ENCODE assay signal across 8 cellular contexts in genomic region chr2:224583033-224583432, GRCh38. TPM values are rescaled to one million over a fixed set of nuclear protein-coding genes. Genes with fewer than 3 reads are reported as not detected.
DNase-seq lines count a peak whose midpoint lies in the region; ATAC-seq, FAIRE-seq and TF ChIP-seq lines count a peak whose summit lies in the region.
"Not testable (repeated sequence)": the region's sequence is repeated elsewhere in the genome, so short reads cannot be mapped to it uniquely, and the experiment has no call there.

No MANE protein-coding gene starts in this region.

- not testable (repeated sequence) for H3K36me3 Mint-ChIP-seq in T-cell; neural crest cell (ENCODE audit: low read depth)
- H3K36me3 Mint-ChIP-seq in activated naive CD8-positive, alpha-beta T cell treated with anti-CD3 and anti-CD28 coated beads for 36 hours = peaks cover 28% of the 10 kb centered on the region
- H3K36me3 Mint-ChIP-seq in stimulated activated naive CD8-positive, alpha-beta T cell treated with anti-CD3 and anti-CD28 coated beads, Interleukin-15, Interleukin-2, amounts not matched to agents 100 ng/mL and 50 ng/mL, for 24 hours (ENCODE audit: low read depth) = peaks cover 39% of the 10 kb centered on the region

- not testable (repeated sequence) for H2BK20ac ChIP-seq in H1 (ENCODE audit: low read length)

- H4K5ac ChIP-seq in H1 (ENCODE audit: insufficient read length, low read depth, low read length) = not testable (repeated sequence)

- not testable (repeated sequence) for H3K27ac ChIP-seq in BLaER1; HUES48 (ENCODE audit: low read depth, low read length); H1 (ENCODE audit: low read depth, low read length); iPS-18a (ENCODE audit: low read length)

- not testable (repeated sequence) for FAIRE-seq in H1 (lab: Jason Lieb, UNC)

- H3K4me3 ChIP-seq in BLaER1 (peak overlapping the region; percentile 99), HUES48 (ENCODE audit: low read depth, low read length) (peak overlapping the region; percentile 96), H1 (ENCODE audit: extremely low read depth in 1 of 4, insufficient read depth in 2 of 4, low read depth in 3 of 4, low read length in 4 of 4) (peak overlapping the region in 3 of 4 experiments; percentile 95 to 99 (median 98); a peak in 3 of 8 replicates), iPS-18a (ENCODE audit: low read length) (peak overlapping the region; percentile 91)

- not testable (repeated sequence) for H2BK15ac ChIP-seq in H1 (ENCODE audit: low read length)

- 92% methylated on average over 14 of the region's 14 CpGs; no CpG with 5 or more reads in 1 of the 2 experiments for WGBS in H1 (ENCODE audit: extremely low coverage in 1 of 2, insufficient coverage in 1 of 2, insufficient read length in 1 of 2, insufficient replicate concordance in 2 of 2, low coverage in 1 of 2, low lambda C conversion rate in 2 of 2, missing lambda C conversion rate in 1 of 2), 2 experiments

- peak overlapping the region; percentile 83 for H3K4me2 ChIP-seq in BLaER1
- H3K4me2 ChIP-seq in H1 (ENCODE audit: insufficient read depth in 1 of 2, low read depth in 2 of 2, low read length in 2 of 2) = peak overlapping the region; percentile 72 to 91; a peak in 3 of 4 replicates

- not testable (repeated sequence) for ATAC-seq in T-cell (replicated peaks in 1 of 4)

- H3K36me3 ChIP-seq in BLaER1 = peaks cover 27% of the 10 kb centered on the region
- H3K36me3 ChIP-seq in HUES48 (ENCODE audit: control insufficient read depth, insufficient read depth, low read length); H1 (ENCODE audit: control insufficient read depth in 2 of 4, insufficient read depth in 4 of 4, low read length in 3 of 4); iPS-18a (ENCODE audit: control insufficient read depth, low read depth, low read length): not testable (repeated sequence)

- not testable (repeated sequence) for H3K18ac ChIP-seq in H1 (ENCODE audit: extremely low read depth, low read length)

- not testable (repeated sequence) for H2BK120ac ChIP-seq in H1 (replicated peaks; ENCODE audit: low read depth, low read length)

- H3K4me1 Mint-ChIP-seq in T-cell (peaks cover 59 to 68% (median 62%) of the 10 kb centered on the region in 3 donors), neural crest cell (peaks cover 44% of the 10 kb centered on the region)
- peaks cover 45% of the 10 kb centered on the region for H3K4me1 Mint-ChIP-seq in activated naive CD8-positive, alpha-beta T cell treated with anti-CD3 and anti-CD28 coated beads for 36 hours
- H3K4me1 Mint-ChIP-seq in stimulated activated naive CD8-positive, alpha-beta T cell treated with anti-CD3 and anti-CD28 coated beads, Interleukin-15, Interleukin-2, amounts not matched to agents 100 ng/mL and 50 ng/mL, for 24 hours (ENCODE audit: low read depth) = peaks cover 60% of the 10 kb centered on the region

- H3K27me3 ChIP-seq in BLaER1; HUES48 (ENCODE audit: control insufficient read depth, insufficient read depth, low read length); H1 (replicated peaks in 1 of 4; ENCODE audit: control insufficient read depth in 3 of 4, extremely low read depth in 1 of 4, insufficient read depth in 3 of 4, low read length in 3 of 4); iPS-18a (ENCODE audit: control insufficient read depth, insufficient read depth, low read length): not testable (repeated sequence)

- H3K9ac ChIP-seq in BLaER1 (peak overlapping the region; percentile 100), H1 (replicated peaks in 1 of 4; ENCODE audit: extremely low read depth in 1 of 4, low read depth in 3 of 4, low read length in 3 of 4) (peak overlapping the region in 1 of 4 experiments; percentile 60; a peak in 1 of 7 replicates), iPS-18a (ENCODE audit: low read length) (peak overlapping the region; percentile 85)
- not testable (repeated sequence) for H3K9ac ChIP-seq in HUES48 (ENCODE audit: low read depth, low read length)

- not testable (repeated sequence) for H2BK12ac ChIP-seq in H1 (ENCODE audit: low read depth, low read length)

- not testable (repeated sequence) for TF ChIP-seq EP300 in H1 (IDR thresholded peaks at IDR 0.05; ENCODE audit: borderline replicate concordance in 1 of 2, low read depth in 2 of 2, low read length in 2 of 2)

- CTCF ChIA-PET in T-cell (lab: Charles Lee) = not testable (repeated sequence)
- CTCF ChIA-PET in H1 (lab: Charles Lee; ENCODE audit: partially characterized antibody) = interaction anchor here (0.9 kb wide), 1 partner anchor 134 kb away, joined by 4 read pairs; no protein-coding TSS in a partner anchor

- not testable (repeated sequence) for H3K4ac ChIP-seq in H1 (replicated peaks; ENCODE audit: insufficient read length, low read depth, low read length)

- not testable (repeated sequence) for H3K56ac ChIP-seq in H1 (replicated peaks; ENCODE audit: insufficient read length, low read depth, low read length)

- peaks cover 33 to 67% of the 10 kb centered on the region in 2 experiments for H3K79me2 ChIP-seq in H1 (ENCODE audit: control insufficient read depth in 1 of 2, insufficient read depth in 2 of 2, low read length in 2 of 2)

- DNase-seq in T-cell; activated naive CD8-positive, alpha-beta T cell treated with anti-CD3 and anti-CD28 coated beads for 36 hours; H1 (ENCODE audit: low read depth in 1 of 2, low spot score in 2 of 2); neural crest cell (ENCODE audit: low read depth, low spot score): not testable (repeated sequence)

- not testable (repeated sequence) for H3K27ac Mint-ChIP-seq in T-cell; activated naive CD8-positive, alpha-beta T cell treated with anti-CD3 and anti-CD28 coated beads for 36 hours; neural crest cell (ENCODE audit: unreplicated experiment)
- peak overlapping the region; percentile 31 for H3K27ac Mint-ChIP-seq in stimulated activated naive CD8-positive, alpha-beta T cell treated with anti-CD3 and anti-CD28 coated beads, Interleukin-15, Interleukin-2, amounts not matched to agents 100 ng/mL and 50 ng/mL, for 24 hours

- H3K27me3 Mint-ChIP-seq in T-cell; activated naive CD8-positive, alpha-beta T cell treated with anti-CD3 and anti-CD28 coated beads for 36 hours; neural crest cell (ENCODE audit: low read depth); stimulated activated naive CD8-positive, alpha-beta T cell treated with anti-CD3 and anti-CD28 coated beads, Interleukin-15, Interleukin-2, amounts not matched to agents 100 ng/mL and 50 ng/mL, for 24 hours: not testable (repeated sequence)

- POLR2A ChIA-PET in T-cell (lab: Charles Lee) = interaction anchor here (0.6 to 1.5 kb wide), 2 partner anchors 47 to 48 kb away, joined by 3 to 4 read pairs; no protein-coding TSS in a partner anchor
- POLR2A ChIA-PET in H1 (lab: Charles Lee; ENCODE audit: partially characterized antibody) = not testable (repeated sequence)

- not testable (repeated sequence) for H4K8ac ChIP-seq in H1 (ENCODE audit: extremely low read depth, insufficient read depth, low read length)

- not testable (repeated sequence) for H4K91ac ChIP-seq in H1 (replicated peaks; ENCODE audit: insufficient read length, low read length)

- not testable (repeated sequence) for H3K9me3 ChIP-seq in BLaER1; HUES48 (ENCODE audit: control insufficient read depth, insufficient read depth, low read length); H1 (ENCODE audit: insufficient read depth in 2 of 2, low read depth in 1 of 2, low read length in 1 of 2); iPS-18a (ENCODE audit: control insufficient read depth, low read depth, low read length)

- not testable (repeated sequence) for H3K14ac ChIP-seq in H1 (ENCODE audit: insufficient read length)

- not testable (repeated sequence) for H3K23ac ChIP-seq in H1 (ENCODE audit: insufficient read length)

- H2BK5ac ChIP-seq in H1 (ENCODE audit: low read depth, low read length) = not testable (repeated sequence)

- H3K9me3 Mint-ChIP-seq in T-cell; activated naive CD8-positive, alpha-beta T cell treated with anti-CD3 and anti-CD28 coated beads for 36 hours; neural crest cell; stimulated activated naive CD8-positive, alpha-beta T cell treated with anti-CD3 and anti-CD28 coated beads, Interleukin-15, Interleukin-2, amounts not matched to agents 100 ng/mL and 50 ng/mL, for 24 hours: not testable (repeated sequence)

- not testable (repeated sequence) for TF ChIP-seq RAD21 in H1 (IDR thresholded peaks at IDR 0.05 in 1 of 2, conservative IDR thresholded peaks at IDR 0.05 in 1 of 2; ENCODE audit: low read depth in 2 of 2, low read length in 2 of 2)

- H3K4me1 ChIP-seq in BLaER1 (peaks cover 43% of the 10 kb centered on the region), HUES48 (ENCODE audit: control insufficient read depth, insufficient read depth, low read length) (peaks cover 36% of the 10 kb centered on the region), H1 (replicated peaks in 1 of 4; ENCODE audit: control insufficient read depth in 3 of 4, insufficient read depth in 4 of 4, low read length in 3 of 4) (peaks cover 0 to 17% (median 1%) of the 10 kb centered on the region in 4 experiments; a peak in 2 of 7 replicates), iPS-18a (ENCODE audit: control insufficient read depth, low read depth, low read length) (peaks cover 28% of the 10 kb centered on the region)

- peaks cover 68% of the 10 kb centered on the region for H4K20me1 ChIP-seq in BLaER1
- H4K20me1 ChIP-seq in H1 (replicated peaks in 1 of 2; ENCODE audit: control insufficient read depth in 1 of 2, insufficient read depth in 2 of 2, low read length in 2 of 2) = peaks cover 6 to 15% of the 10 kb centered on the region in 2 experiments

- H3K4me3 Mint-ChIP-seq in T-cell (peak overlapping the region; percentile 93 to 99 (median 98)), neural crest cell (peak overlapping the region; percentile 100)
- peak overlapping the region; percentile 98 for H3K4me3 Mint-ChIP-seq in activated naive CD8-positive, alpha-beta T cell treated with anti-CD3 and anti-CD28 coated beads for 36 hours
- peak overlapping the region; percentile 99 for H3K4me3 Mint-ChIP-seq in stimulated activated naive CD8-positive, alpha-beta T cell treated with anti-CD3 and anti-CD28 coated beads, Interleukin-15, Interleukin-2, amounts not matched to agents 100 ng/mL and 50 ng/mL, for 24 hours

- not testable (repeated sequence) for H2AK5ac ChIP-seq in H1 (ENCODE audit: low read depth, low read length)

- TF ChIP-seq POLR2A in H1 (IDR thresholded peaks at IDR 0.05; ENCODE audit: control extremely low read depth in 1 of 2, low read depth in 2 of 2, low read length in 2 of 2) = not testable (repeated sequence)

- H2AFZ ChIP-seq in H1 (ENCODE audit: low read length) = not testable (repeated sequence)

- TF ChIP-seq CTCF in H1 (IDR thresholded peaks at IDR 0.05; ENCODE audit: control extremely low read depth in 1 of 3, insufficient read depth in 1 of 3, low read depth in 1 of 3, low read length in 3 of 3); neural crest cell (conservative IDR thresholded peaks at IDR 0.05): not testable (repeated sequence)

- peaks cover 14% of the 10 kb centered on the region for H3K23me2 ChIP-seq in H1 (ENCODE audit: low read depth, low read length)

- not testable (repeated sequence) for H3K79me1 ChIP-seq in H1 (ENCODE audit: low read depth, low read length)

RNA-seq across cellular contexts. Expression of gene CUL3, which starts 2.1 kb away (rescaled TPM):
- total RNA-seq in T-cell (10 to 100 TPM; 66.1 to 95.9 (median 82.7) TPM), neural crest cell (99.4 and 109 TPM in 2 replicates)
- 10 to 100 TPM; 83.5 to 87.0 TPM for total RNA-seq in activated naive CD8-positive, alpha-beta T cell treated with anti-CD3 and anti-CD28 coated beads for 36 hours
- total RNA-seq in H1 (2021; fragmentation: NEBNext Ultra II Directional; extraction: Animal tissue kit (Norgen Biotek cat#: 25700)) = 111 and 113 TPM in 2 replicates
- polyA plus RNA-seq in H1 (2011; rRNA removed) = 15.0 and 28.5 TPM in 2 replicates
- polyA plus RNA-seq in H1 (2011; cell fraction: cytosol; rRNA removed) = 39.3 TPM
- 12.7 TPM for polyA plus RNA-seq in H1 (2011; cell fraction: nucleus; rRNA removed)
- 54.8 to 107 TPM (median 61.1 TPM) in 4 replicates for polyA plus RNA-seq in H1 (2012, experiment 1 of 2)
- polyA plus RNA-seq in H1 (2012, experiment 2 of 2) = 9.9 TPM
- polyA plus RNA-seq in H1 (2013, experiment 1 of 2) = 81.9 TPM
- polyA plus RNA-seq in H1 (2013, experiment 2 of 2) = 81.6 TPM
- 53.7 and 73.5 TPM in 2 replicates for polyA minus RNA-seq in H1 (2011; rRNA and poly(A)+ RNA removed)
- 38.2 TPM for polyA minus RNA-seq in H1 (2011; cell fraction: cytosol; rRNA and poly(A)+ RNA removed)
- 77.5 TPM for polyA minus RNA-seq in H1 (2011; cell fraction: nucleus; rRNA and poly(A)+ RNA removed)
